ENCODE assay signal across 27 cellular contexts in the genomic region with DNA sequence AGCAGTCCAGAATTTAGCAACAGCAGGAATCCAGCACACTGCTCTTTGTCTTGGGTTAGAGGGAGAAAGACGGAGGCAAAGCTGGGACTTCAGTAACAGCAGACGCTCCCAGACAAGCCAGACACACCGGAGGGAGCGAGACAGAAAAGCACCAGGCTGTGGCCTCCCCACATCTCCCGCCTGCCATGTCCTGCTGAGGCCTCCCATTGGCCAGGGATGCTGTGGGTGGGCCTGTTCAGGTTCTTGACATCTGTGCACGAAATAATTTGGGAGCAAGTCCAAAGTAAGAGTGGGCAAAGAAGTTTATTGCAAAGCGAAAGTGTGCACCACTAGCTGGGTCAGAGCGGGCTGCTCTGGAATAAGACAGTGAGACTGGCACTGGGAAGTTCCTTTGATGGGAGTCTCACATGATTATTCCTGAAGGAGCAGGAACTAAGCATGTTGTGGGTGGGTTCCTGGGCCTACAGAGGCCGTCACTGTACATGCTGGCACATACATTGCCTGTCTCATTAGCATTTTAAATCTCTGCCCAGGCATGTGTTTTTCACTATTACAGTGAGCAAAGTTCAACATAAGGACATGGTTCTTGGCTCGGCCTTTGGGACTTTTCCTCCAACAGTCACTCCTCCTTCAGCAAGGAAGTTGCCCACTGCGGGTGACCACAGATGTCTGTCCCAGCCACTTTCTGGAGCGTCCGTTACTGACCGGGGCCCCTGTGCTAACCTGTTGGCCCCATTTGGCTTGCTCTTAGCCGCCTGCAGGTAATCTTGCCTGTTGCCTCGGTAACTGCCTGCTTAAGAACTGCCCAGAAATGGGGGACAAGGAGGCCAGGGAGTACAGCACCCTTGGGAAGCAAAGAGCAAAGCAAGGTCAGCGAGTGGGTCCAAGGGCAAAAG.
DNase-seq lines count a peak whose midpoint lies in the region; ATAC-seq, FAIRE-seq and TF ChIP-seq lines count a peak whose summit lies in the region.
"Had no signal": no experiment of that assay in that cellular context is flagged by ENCODE, and none has a peak within 500 bp of the region (broad histone marks: within the 10 kb centered on the region; RNA-seq: fewer than 3 reads in every experiment).

No MANE protein-coding gene starts in this region.

- H3K4me1 ChIP-seq in K562 (replicated peaks in 1 of 2; ENCODE audit: control insufficient read depth in 2 of 2, insufficient read depth in 2 of 2, low read length in 2 of 2), result peaks cover 5 to 8% of the 10 kb centered on the region in 2 experiments; a peak in 2 of 5 replicates
- H3K4me1 ChIP-seq in neuronal stem cell (ENCODE audit: control insufficient read depth in 2 of 2, insufficient read depth in 1 of 2, low read depth in 1 of 2, low read length in 2 of 2), result peaks cover 0 to 24% of the 10 kb centered on the region in 2 donors
- H3K4me1 ChIP-seq in uterus, result no peaks in the 10 kb centered on the region
- H3K4me1 ChIP-seq: parathyroid adenoma, right atrium auricular region had no signal

- no peak overlapping the region for H3K23ac ChIP-seq in neuronal stem cell (ENCODE audit: low read depth, low read length, poor library complexity)

- no peak for TF ChIP-seq POLR2A in K562 (conservative IDR thresholded peaks at IDR 0.05)
- no peak for TF ChIP-seq POLR2A in uterus (IDR thresholded peaks at IDR 0.05)
- TF ChIP-seq POLR2A in GM12891 (IDR thresholded peaks at IDR 0.05; ENCODE audit: low read depth, low read length), result no peak

- DNase-seq in NCI-H82 (lab: John Stamatoyannopoulos, UW) (peak; percentile 10), NCI-H82 treated with DMSO at 0.1 percent for 48 hours (lab: John Stamatoyannopoulos, UW; ENCODE audit: unreplicated experiment) (no peak), K562 (ENCODE audit: extremely low read depth in 1 of 4, low spot score in 3 of 4) (no peak), neuronal stem cell (ENCODE audit: low spot score) (no peak), uterus (peak in 1 of 2 donors; percentile 19), activated gamma-delta T cell treated with Interleukin-2 at 50 U/mL for 16 hours (no peak), NCI-H187 (lab: John Stamatoyannopoulos, UW) (no peak), GM12891 (ENCODE audit: insufficient read length, low spot score) (no peak)
- DNase-seq: activated CD4-positive, alpha-beta T cell treated with anti-CD3 and anti-CD28 coated beads for 4 hours; activated CD8-positive, alpha-beta memory T cell treated with anti-CD3 and anti-CD28 coated beads for 24 hours; activated gamma-delta T cell; activated naive CD8-positive, alpha-beta T cell treated with anti-CD3 and anti-CD28 coated beads, Interleukin-2, amount 50 U/mL, for 24 hours; CD4-positive, alpha-beta memory T cell; cerebellar nuclear complex; H7; naive B cell; NCI-H1092; NCI-H1930; NCI-H345; PC-3; SHP77; stimulated activated CD4-positive, alpha-beta T cell treated with anti-CD3 and anti-CD28 coated beads, Interleukin-2, amount 100 ng/mL, for 48 hours; substantia nigra had no signal

- no peak overlapping the region for H2BK15ac ChIP-seq in neuronal stem cell (ENCODE audit: low read length)

- H3K36me3 ChIP-seq in K562 (ENCODE audit: control insufficient read depth, insufficient read depth, low read length) (no peaks in the 10 kb centered on the region), neuronal stem cell (replicated peaks in 1 of 2; ENCODE audit: control insufficient read depth in 2 of 2, insufficient read depth in 2 of 2, low read length in 2 of 2) (no peaks in the 10 kb centered on the region), uterus (no peaks in the 10 kb centered on the region)
- H3K36me3 ChIP-seq: right atrium auricular region had no signal

- no peaks in the 10 kb centered on the region for H3K79me1 ChIP-seq in neuronal stem cell (ENCODE audit: low read depth, low read length)

- TF ChIP-seq CTCF in K562 (IDR thresholded peaks at IDR 0.05 in 2 of 3, conservative IDR thresholded peaks at IDR 0.05 in 1 of 3; ENCODE audit: insufficient read depth in 2 of 3, low read depth in 1 of 3, low read length in 3 of 3), result no peak
- TF ChIP-seq CTCF in uterus (IDR thresholded peaks at IDR 0.05), result no peak

- peaks cover 2% of the 10 kb centered on the region for H3K9me1 ChIP-seq in K562 (ENCODE audit: control insufficient read depth, insufficient read depth, low read length)

- WGBS in K562 (ENCODE audit: insufficient coverage, low coverage, missing lambda C conversion rate), result 28% methylated on average over 17 of the region's 17 CpGs
- WGBS in neuronal stem cell (ENCODE audit: extremely low coverage in 2 of 2, insufficient read length in 2 of 2, insufficient replicate concordance in 1 of 2), 2 donors, result no CpG with 5 or more reads among the region's 17 CpGs

- no peak overlapping the region for H4K8ac ChIP-seq in neuronal stem cell (ENCODE audit: low read depth, low read length)

- in situ Hi-C loops in K562 (cut with MboI), result no loop called here

- H3K27ac ChIP-seq in K562 (ENCODE audit: extremely low read depth, low read depth, low read length), result no peak overlapping the region
- no peak overlapping the region for H3K27ac ChIP-seq in neuronal stem cell (replicated peaks; ENCODE audit: low read length)
- H3K27ac ChIP-seq in uterus, result peak overlapping the region; percentile 4 to 63
- H3K27ac ChIP-seq: dorsolateral prefrontal cortex, parathyroid adenoma, right atrium auricular region had no signal

- H3K9ac ChIP-seq in K562 (ENCODE audit: insufficient read depth in 1 of 2, low read depth in 2 of 2, low read length in 2 of 2) (no peak overlapping the region), neuronal stem cell (ENCODE audit: low read depth, low read length, poor library complexity) (peak overlapping the region; percentile 7)
- H3K9ac ChIP-seq: parathyroid adenoma had no signal

- no peaks in the 10 kb centered on the region for H4K20me1 ChIP-seq in K562 (replicated peaks; ENCODE audit: control insufficient read depth, insufficient read depth, low read length)

- H3K4me3 ChIP-seq in K562 (no peak overlapping the region), neuronal stem cell (ENCODE audit: low read length in 2 of 2) (no peak overlapping the region), uterus (no peak overlapping the region)
- H3K4me3 ChIP-seq: dorsolateral prefrontal cortex, right atrium auricular region had no signal

- H2BK12ac ChIP-seq in neuronal stem cell (ENCODE audit: low read length), result no peak overlapping the region

- FAIRE-seq in K562 (lab: Jason Lieb, UNC) (no peak), GM12891 (lab: Jason Lieb, UNC) (no peak)
- FAIRE-seq: keratinocyte had no signal

- H3K27me3 ChIP-seq in K562 (ENCODE audit: control insufficient read depth in 2 of 2, insufficient read depth in 2 of 2, low read length in 2 of 2), result peaks cover 5 to 37% of the 10 kb centered on the region in 2 experiments; a peak in 4 of 5 replicates
- no peaks in the 10 kb centered on the region for H3K27me3 ChIP-seq in neuronal stem cell (ENCODE audit: control insufficient read depth in 3 of 3, insufficient read depth in 3 of 3, low read depth in 1 of 3, low read length in 3 of 3)
- H3K27me3 ChIP-seq in uterus, result no peaks in the 10 kb centered on the region
- H3K27me3 ChIP-seq: right atrium auricular region had no signal

- POLR2A ChIA-PET in K562 (lab: Yijun Ruan, JAX), result no interaction called here

- H4K91ac ChIP-seq in neuronal stem cell (ENCODE audit: low read depth, low read length, poor library complexity), result no peak overlapping the region

- H2BK120ac ChIP-seq in neuronal stem cell (ENCODE audit: low read depth, low read length), result no peak overlapping the region

- H3K14ac ChIP-seq in neuronal stem cell (ENCODE audit: low read length), result peak overlapping the region; percentile 67

- intact Hi-C loops in K562 (cut with micrococcal nuclease) (no loop called here), uterus (cut with DNase I; ENCODE audit: low total_unique reads) (no loop called here)

- H3K4me2 ChIP-seq in K562 (ENCODE audit: insufficient read depth, low read length), result no peak overlapping the region; the same call in 1 of the 2 replicates
- H3K4me2 ChIP-seq in neuronal stem cell (ENCODE audit: insufficient read depth, low read length, poor library complexity, severe bottlenecking), result no peak overlapping the region

- H2AFZ ChIP-seq in K562 (ENCODE audit: low read depth, low read length), result peak overlapping the region; percentile 67
- peak overlapping the region; percentile 45 for H2AFZ ChIP-seq in neuronal stem cell (ENCODE audit: low read length)
- H2AFZ ChIP-seq: parathyroid adenoma had no signal

- BruUV-seq in K562 (replicated peaks; lab: Mats Ljungman, UMichigan), result no TSS peak

- CTCF ChIA-PET in K562 (lab: Yijun Ruan, JAX; ENCODE audit: low intra/inter-chr PET ratio), result no interaction called here

- H2AK5ac ChIP-seq in neuronal stem cell (ENCODE audit: low read depth, low read length), result peak overlapping the region; percentile 53

- peak; percentile 45; the same call in 2 of the 3 replicates for ATAC-seq in K562
- ATAC-seq: activated naive CD8-positive, alpha-beta T cell treated with anti-CD3 and anti-CD28 coated beads, Interleukin-2, amount 50 U/mL, for 24 hours; PC-3 had no signal

- no peak for TF ChIP-seq RAD21 in K562 (CRISPR knock-in tag; conservative IDR thresholded peaks at IDR 0.05 in 1 of 2, IDR thresholded peaks at IDR 0.05 in 1 of 2)

- no peaks in the 10 kb centered on the region for H3K9me3 ChIP-seq in K562 (replicated peaks; ENCODE audit: control insufficient read depth, insufficient read depth, low read depth, low read length)
- peaks cover 0 to under 1% of the 10 kb centered on the region in 2 donors for H3K9me3 ChIP-seq in neuronal stem cell (replicated peaks in 1 of 2; ENCODE audit: control insufficient read depth in 2 of 2, insufficient read depth in 1 of 2, low read depth in 1 of 2, low read length in 2 of 2)
- H3K9me3 ChIP-seq in uterus, result no peaks in the 10 kb centered on the region
- H3K9me3 ChIP-seq: right atrium auricular region had no signal

- no peak overlapping the region for H3K18ac ChIP-seq in neuronal stem cell (ENCODE audit: low read length)

- peak overlapping the region; percentile 49 for H2BK5ac ChIP-seq in neuronal stem cell (ENCODE audit: low read length)

- TF ChIP-seq EP300 in K562 (IDR thresholded peaks at IDR 0.05; ENCODE audit: low read length), result no peak

- no peak overlapping the region for H3K4ac ChIP-seq in neuronal stem cell (ENCODE audit: low read length)

- no peaks in the 10 kb centered on the region for H3K79me2 ChIP-seq in K562 (ENCODE audit: control insufficient read depth, insufficient read depth, low read length)
- H3K79me2 ChIP-seq: parathyroid adenoma had no signal

TF ChIP-seq in K562, 482 proteins besides CTCF, POLR2A, EP300 and RAD21:
- TF ChIP-seq RFX1 (IDR thresholded peaks at IDR 0.05), result peak; percentile 27; the same call in 1 of the 2 replicates
- TF ChIP-seq MCM5 (IDR thresholded peaks at IDR 0.05; ENCODE audit: low read depth), result no peak

TF ChIP-seq in GM12891, 5 proteins besides CTCF, POLR2A, EP300 and RAD21:
- TF ChIP-seq PAX5 (IDR thresholded peaks at IDR 0.05; ENCODE audit: insufficient read depth, low read length, severe bottlenecking), result no peak
- TF ChIP-seq SPI1 (IDR thresholded peaks at IDR 0.05; ENCODE audit: low read depth, low read length), result no peak

Comparison
In these comparisons a context has a peak if more than half of its experiments do, and no peak if none do; other contexts are left out.
1. H3K27ac ChIP-seq: peak in uterus (2 of 2); none in K562 (single experiment) and neuronal stem cell (single experiment).